Comparison of ENCODE assay signal across 10 cellular contexts in the genomic region with DNA sequence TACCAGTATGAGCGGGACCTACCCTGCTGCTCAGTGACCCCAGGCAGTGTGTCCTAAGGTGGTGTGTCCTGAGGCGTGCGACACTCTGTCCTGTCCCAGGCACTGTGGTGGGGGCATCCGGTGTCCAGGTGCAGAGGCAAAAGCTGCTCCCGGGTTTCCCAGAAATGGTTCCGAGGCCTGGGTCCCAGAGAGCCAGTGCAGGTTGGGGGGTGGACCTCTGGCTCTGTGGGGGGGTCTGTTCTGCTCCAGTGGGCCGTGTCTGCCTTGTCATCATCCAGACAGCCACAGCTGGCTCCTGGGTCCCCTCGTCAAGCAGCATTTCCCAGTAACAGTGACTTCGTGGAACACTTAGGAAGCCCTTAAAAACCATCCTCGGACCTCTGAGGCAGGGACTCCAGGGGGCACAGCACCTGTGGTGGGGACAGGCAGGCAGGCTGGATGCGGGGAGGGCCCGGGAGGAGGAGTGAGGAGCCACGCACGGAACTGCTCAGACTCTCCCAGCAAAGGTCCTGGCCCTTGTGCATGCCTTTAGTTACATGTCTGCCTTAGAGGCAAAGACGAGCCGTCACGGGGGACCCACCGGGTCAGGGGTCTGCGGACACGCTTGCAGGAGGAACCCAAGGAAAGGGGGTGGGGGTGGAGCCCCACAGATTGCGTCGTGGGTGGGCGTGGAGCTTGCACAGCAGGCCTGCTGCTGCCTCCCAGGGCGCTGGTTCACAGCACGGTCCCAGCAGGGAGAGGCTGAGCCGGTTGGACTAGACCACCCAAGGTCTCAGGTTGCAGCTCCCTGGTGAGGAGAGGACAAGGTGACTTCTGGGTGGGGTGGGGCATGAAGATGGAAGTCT. TPM values are rescaled to one million over a fixed set of nuclear protein-coding genes. Genes with fewer than 3 reads are reported as not detected.
A peak's percentile ranks its signal among the peaks of the same experiment; 100 is the strongest.
DNase-seq lines count a peak whose midpoint lies in the region; ATAC-seq and TF ChIP-seq lines count a peak whose summit lies in the region.
"Had no signal": no experiment of that assay in that cellular context is flagged by ENCODE, and none has a peak within 500 bp of the region (broad histone marks: within the 10 kb centered on the region; RNA-seq: fewer than 3 reads in every experiment).

No MANE protein-coding gene starts in this region.

- no peaks in the 10 kb centered on the region for H3K27me3 Mint-ChIP-seq in CD8-positive, alpha-beta memory T cell
- H3K27me3 Mint-ChIP-seq in effector memory CD8-positive, alpha-beta T cell, result no peaks in the 10 kb centered on the region

- no peak overlapping the region for H3K4me3 ChIP-seq in CD8-positive, alpha-beta memory T cell (ENCODE audit: low read length)
- H3K4me3 ChIP-seq in HL-60 (replicated peaks; ENCODE audit: insufficient read depth, low read length), result no peak overlapping the region; the same call in none of the 2 replicates
- H3K4me3 ChIP-seq: GM23338, thoracic aorta had no signal

- peak overlapping the region in 2 of 7 donors; percentile 34 to 54 for H3K4me3 Mint-ChIP-seq in CD8-positive, alpha-beta memory T cell
- no peak overlapping the region for H3K4me3 Mint-ChIP-seq in effector memory CD8-positive, alpha-beta T cell
- H3K4me3 Mint-ChIP-seq: GM23338 had no signal

- intact Hi-C loops in sciatic nerve (cut with DNase I), result loop anchor here (5.0 kb wide), 1 partner anchor 88 kb away; no protein-coding TSS in a partner anchor

- POLR2A ChIA-PET in CD8-positive, alpha-beta memory T cell (lab: Charles Lee), result no interaction called here

- no peak for TF ChIP-seq CTCF in HL-60 (IDR thresholded peaks at IDR 0.05; ENCODE audit: insufficient read depth, low read length)

- H3K4me1 ChIP-seq in CD8-positive, alpha-beta memory T cell (ENCODE audit: insufficient read depth, low read length), result peaks cover 43% of the 10 kb centered on the region

- H3K27ac ChIP-seq in CD8-positive, alpha-beta memory T cell (ENCODE audit: low read depth, low read length), result peak overlapping the region; percentile 75
- H3K27ac ChIP-seq in HL-60 (replicated peaks), result peak overlapping the region; percentile 91; the same call in 1 of the 2 replicates
- H3K27ac ChIP-seq: thoracic aorta had no signal

- ATAC-seq in effector memory CD8-positive, alpha-beta T cell (replicated peaks), result no peak
- ATAC-seq in sciatic nerve, result no peak
- no peak for ATAC-seq in HG03175 (IDR thresholded peaks at IDR 0.05; ENCODE audit: unreplicated experiment)
- ATAC-seq in HG03439 (IDR thresholded peaks at IDR 0.05; ENCODE audit: unreplicated experiment), result no peak
- ATAC-seq: GM23338 had no signal

- no peak for DNase-seq in CD8-positive, alpha-beta memory T cell
- DNase-seq in HL-60 (ENCODE audit: low read depth in 1 of 2, low spot score in 1 of 2) (peak in 1 of 2 experiments; percentile 50), sciatic nerve (ENCODE audit: low spot score) (peak; percentile 68)
- no peak for DNase-seq in effector memory CD8-positive, alpha-beta T cell
- no peak for DNase-seq in central memory CD4-positive, alpha-beta T cell
- DNase-seq: stimulated activated CD4-positive, alpha-beta T cell treated with anti-CD3 and anti-CD28 coated beads, Interleukin-4, amount 100 ng/mL, for 24 hours had no signal

- peaks cover 0 to 2% (median 0%) of the 10 kb centered on the region in 5 donors for H3K9me3 Mint-ChIP-seq in CD8-positive, alpha-beta memory T cell
- H3K9me3 Mint-ChIP-seq in effector memory CD8-positive, alpha-beta T cell, result no peaks in the 10 kb centered on the region
- H3K9me3 Mint-ChIP-seq: GM23338 had no signal

- peaks cover 15 to 50% (median 20%) of the 10 kb centered on the region in 3 donors for H3K4me1 Mint-ChIP-seq in CD8-positive, alpha-beta memory T cell
- peaks cover 22 to 32% of the 10 kb centered on the region in 2 donors for H3K4me1 Mint-ChIP-seq in effector memory CD8-positive, alpha-beta T cell (ENCODE audit: low read depth in 2 of 2)

- H3K27ac Mint-ChIP-seq in CD8-positive, alpha-beta memory T cell, result peak overlapping the region in 7 of 8 donors; percentile 7 to 87 (median 47)
- H3K27ac Mint-ChIP-seq in effector memory CD8-positive, alpha-beta T cell, result peak overlapping the region; percentile 77 to 84
- H3K27ac Mint-ChIP-seq: GM23338 had no signal

- H3K9me3 ChIP-seq in CD8-positive, alpha-beta memory T cell (ENCODE audit: low read length), result no peaks in the 10 kb centered on the region
- H3K9me3 ChIP-seq: thoracic aorta had no signal

- H3K36me3 ChIP-seq in CD8-positive, alpha-beta memory T cell (ENCODE audit: insufficient read depth, low read length), result no peaks in the 10 kb centered on the region

- CTCF ChIA-PET in CD8-positive, alpha-beta memory T cell (lab: Charles Lee), result interaction anchor here (0.8 to 4.9 kb wide), 10 partner anchors 21 to 204 kb away, joined by 3 to 71 read pairs (median 8); a partner anchor contains a TSS

- H3K27me3 ChIP-seq in CD8-positive, alpha-beta memory T cell (ENCODE audit: insufficient read depth, low read length, poor library complexity, severe bottlenecking), result no peaks in the 10 kb centered on the region
- no peaks in the 10 kb centered on the region for H3K27me3 ChIP-seq in HL-60 (ENCODE audit: insufficient read depth, poor library complexity, severe bottlenecking)

- peaks cover 0 to 7% (median 0%) of the 10 kb centered on the region in 3 donors for H3K36me3 Mint-ChIP-seq in CD8-positive, alpha-beta memory T cell
- H3K36me3 Mint-ChIP-seq in effector memory CD8-positive, alpha-beta T cell (ENCODE audit: insufficient read depth), result peaks cover 85% of the 10 kb centered on the region

RNA-seq across cellular contexts. Expression of a gene that starts 5.6 kb away (rescaled TPM):
- 10 to 100 TPM; 27.5 to 31.8 TPM for total RNA-seq in CD8-positive, alpha-beta memory T cell
- 3.3 TPM for polyA plus RNA-seq in CD8-positive, alpha-beta memory T cell
- 53.1 TPM for total RNA-seq in sciatic nerve

RNA-seq across cellular contexts. Expression of a gene that starts 21.8 kb away (rescaled TPM):
- total RNA-seq in CD8-positive, alpha-beta memory T cell, result 10 to 100 TPM; 69.8 to 77.6 TPM
- 39.2 TPM for polyA plus RNA-seq in CD8-positive, alpha-beta memory T cell
- total RNA-seq in sciatic nerve, result 50.6 TPM

RNA-seq across cellular contexts. Expression of a gene that starts 39.1 kb away (rescaled TPM):
- 100 to 1,000 TPM; 129 to 141 TPM for total RNA-seq in CD8-positive, alpha-beta memory T cell
- 74.6 TPM for polyA plus RNA-seq in CD8-positive, alpha-beta memory T cell
- 152 TPM for total RNA-seq in sciatic nerve
